ENCODE assay signal across 8 cellular contexts in the genomic region with DNA sequence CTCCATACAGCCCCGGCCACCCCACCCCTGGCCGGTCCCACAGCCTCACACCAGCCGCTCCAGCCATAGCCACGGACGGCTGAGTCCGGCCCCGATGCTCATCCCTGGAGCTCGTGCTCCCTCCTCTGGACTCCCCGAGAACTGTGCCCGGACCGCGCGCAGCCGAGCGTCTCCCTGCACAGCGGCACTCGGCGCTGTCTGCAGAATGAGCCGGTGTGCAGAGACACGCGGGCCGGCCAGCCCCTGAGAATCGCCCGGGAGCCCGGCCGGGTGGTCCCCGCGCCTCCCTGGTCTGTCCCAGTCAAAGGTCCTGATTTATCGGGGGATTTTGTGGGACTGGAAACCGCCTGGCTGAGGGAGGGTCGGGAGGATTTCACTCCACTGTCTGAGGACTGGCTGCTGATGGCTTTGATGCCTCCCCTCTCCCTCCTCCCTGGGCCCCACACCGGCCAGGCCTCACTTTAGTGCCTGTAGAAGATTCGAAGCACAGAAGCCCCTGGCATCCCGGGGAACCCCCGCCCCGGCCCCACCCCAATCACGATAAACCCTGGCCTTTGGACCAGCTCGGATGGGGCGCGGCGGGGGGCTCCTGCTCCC.
DNase-seq lines count a peak whose midpoint lies in the region; ATAC-seq, FAIRE-seq and TF ChIP-seq lines count a peak whose summit lies in the region.

No MANE protein-coding gene starts in this region.

- H2BK120ac ChIP-seq in H9 (ENCODE audit: low read depth, low read length, poor library complexity, severe bottlenecking), result no peak overlapping the region

- H3K56ac ChIP-seq in H9 (ENCODE audit: insufficient read length, low read depth, low read length), result no peak overlapping the region

- H2AFZ ChIP-seq in H9 (ENCODE audit: low read length), result no peak overlapping the region

- no peak overlapping the region for H2BK12ac ChIP-seq in H9 (ENCODE audit: insufficient read length, low read depth, low read length)

- no peak overlapping the region for H2BK5ac ChIP-seq in H9 (ENCODE audit: insufficient read length, low read length)

- no peak overlapping the region for H4K5ac ChIP-seq in H9 (ENCODE audit: insufficient read length, low read depth, low read length)

- peaks cover 71 to 73% (median 72%) of the 10 kb centered on the region in 3 donors for H3K27me3 Mint-ChIP-seq in CD14-positive monocyte (ENCODE audit: low read depth in 3 of 3)
- H3K27me3 Mint-ChIP-seq in H9 (ENCODE audit: low read depth), result peaks cover 72% of the 10 kb centered on the region
- H3K27me3 Mint-ChIP-seq in nephron progenitor cell (ENCODE audit: low read depth, poor library complexity), result peaks cover 94% of the 10 kb centered on the region

- no CpG with 5 or more reads among the region's 41 CpGs for WGBS in H9 (ENCODE audit: extremely low coverage, insufficient read length, low lambda C conversion rate)

- H2BK15ac ChIP-seq in H9 (ENCODE audit: low read depth, low read length), result no peak overlapping the region; the same call in 1 of the 2 replicates

- H4K20me1 ChIP-seq in H9 (ENCODE audit: control insufficient read depth, insufficient read depth, insufficient read length), result no peaks in the 10 kb centered on the region

- no peaks in the 10 kb centered on the region; the same call in 1 of the 2 replicates for H3K27me3 ChIP-seq in H9 (ENCODE audit: insufficient read depth, low read length)

- H3K9me3 Mint-ChIP-seq in CD14-positive monocyte (peaks cover 0 to 13% (median 5%) of the 10 kb centered on the region in 7 donors), H9 (no peaks in the 10 kb centered on the region), nephron progenitor cell (no peaks in the 10 kb centered on the region)

- H3K4me1 ChIP-seq in H9 (ENCODE audit: insufficient read depth, low read length), result no peaks in the 10 kb centered on the region

- no peak for FAIRE-seq in RCC 7860 (lab: Jason Lieb, UNC)

- no peak overlapping the region for H2AK5ac ChIP-seq in H9 (ENCODE audit: insufficient read length, low read length)

- H3K79me2 ChIP-seq in H9 (ENCODE audit: insufficient read depth, low read length), result no peaks in the 10 kb centered on the region

- H3K9me3 ChIP-seq in H9 (ENCODE audit: control insufficient read depth, low read depth, low read length), result no peaks in the 10 kb centered on the region

- H3K14ac ChIP-seq in H9 (ENCODE audit: insufficient read depth, low read length), result no peak overlapping the region

- no peak overlapping the region for H3K4me2 ChIP-seq in H9 (ENCODE audit: insufficient read depth, insufficient read length, low read length)

- peak overlapping the region; percentile 47 to 73 for H3K4me3 Mint-ChIP-seq in CD14-positive monocyte
- peak overlapping the region in 1 of 2 experiments; percentile 59; a peak in 1 of 5 replicates for H3K4me3 Mint-ChIP-seq in H9
- no peak overlapping the region for H3K4me3 Mint-ChIP-seq in nephron progenitor cell

- no peak overlapping the region for H4K91ac ChIP-seq in H9 (ENCODE audit: insufficient read length, low read depth, low read length)

- H3K79me1 ChIP-seq in H9 (ENCODE audit: insufficient read depth, low read depth, low read length, poor library complexity, severe bottlenecking), result no peaks in the 10 kb centered on the region

- H3K27ac Mint-ChIP-seq in CD14-positive monocyte, result no peak overlapping the region
- no peak overlapping the region for H3K27ac Mint-ChIP-seq in H9
- H3K27ac Mint-ChIP-seq in nephron progenitor cell, result no peak overlapping the region

- H3K4me1 Mint-ChIP-seq in CD14-positive monocyte, result peaks cover 8% of the 10 kb centered on the region
- H3K4me1 Mint-ChIP-seq in H9, result peaks cover 4 to 6% of the 10 kb centered on the region in 2 experiments; a peak in 3 of 4 replicates
- no peaks in the 10 kb centered on the region for H3K4me1 Mint-ChIP-seq in nephron progenitor cell

- no peak overlapping the region for H3K18ac ChIP-seq in H9 (ENCODE audit: insufficient read length, low read depth, low read length)

- peak; percentile 84 for ATAC-seq in esophagus mucosa
- ATAC-seq in stimulated activated naive CD8-positive, alpha-beta T cell treated with anti-CD3 and anti-CD28 coated beads, Interleukin-15, Interleukin-2, amounts not matched to agents 100 U/mL and 50 U/mL, for 24 hours, result peak; percentile 89

- TF ChIP-seq CTCF in CD14-positive monocyte (IDR thresholded peaks at IDR 0.05), result peak; percentile 50
- TF ChIP-seq CTCF in H9 (conservative IDR thresholded peaks at IDR 0.05), result peak; percentile 94
- TF ChIP-seq CTCF in nephron progenitor cell (IDR thresholded peaks at IDR 0.05), result peak; percentile 84

- no peak overlapping the region for H4K8ac ChIP-seq in H9 (replicated peaks; ENCODE audit: insufficient read length, low read depth, low read length)

- H3K9ac ChIP-seq in H9 (ENCODE audit: extremely low read depth, insufficient read length, low read length), result no peak overlapping the region

- no peak overlapping the region for H2BK20ac ChIP-seq in H9 (ENCODE audit: low read depth, low read length, poor library complexity, severe bottlenecking)

- H3K27ac ChIP-seq in H9 (ENCODE audit: insufficient read length, low read depth, low read length), result no peak overlapping the region

- no peak overlapping the region for H3K23ac ChIP-seq in H9 (ENCODE audit: insufficient read length, low read depth, low read length)

- no peak overlapping the region for H3K4ac ChIP-seq in H9 (ENCODE audit: low read depth, low read length)

- no peaks in the 10 kb centered on the region for H3K23me2 ChIP-seq in H9 (ENCODE audit: insufficient read length, low read depth, low read length, poor library complexity, severe bottlenecking)

- H3K36me3 Mint-ChIP-seq in CD14-positive monocyte (no peaks in the 10 kb centered on the region), H9 (ENCODE audit: insufficient read depth in 1 of 3, low read depth in 3 of 3) (no peaks in the 10 kb centered on the region), nephron progenitor cell (ENCODE audit: low read depth) (no peaks in the 10 kb centered on the region)

- DNase-seq in CD14-positive monocyte (ENCODE audit: low spot score) (no peak), H9 (peak; percentile 83), NCI-H774 (lab: John Stamatoyannopoulos, UW) (peak; percentile 16), nephron progenitor cell (peak; percentile 89), RCC 7860 (ENCODE audit: low spot score) (no peak)
- peak; percentile 88 for DNase-seq in activated CD8-positive, alpha-beta memory T cell treated with anti-CD3 and anti-CD28 coated beads, Interleukin-2, amount 50 U/mL, for 48 hours
- peak; percentile 84 for DNase-seq in stimulated activated naive CD8-positive, alpha-beta T cell treated with anti-CD3 and anti-CD28 coated beads, Interleukin-15, Interleukin-2, amounts not matched to agents 100 U/mL and 50 U/mL, for 24 hours

- intact Hi-C loops in CD14-positive monocyte (cut with micrococcal nuclease), result no loop called here

- H3T11ph ChIP-seq in H9 (ENCODE audit: low read length), result no peak overlapping the region

Comparison
In these comparisons a context has a peak if more than half of its experiments do, and no peak if none do; other contexts are left out.
1. DNase-seq: peak in H9 (single experiment), NCI-H774 (single experiment), activated CD8-positive, alpha-beta memory T cell treated with anti-CD3 and anti-CD28 coated beads, Interleukin-2, amount 50 U/mL, for 48 hours (single experiment), nephron progenitor cell (single experiment) and stimulated activated naive CD8-positive, alpha-beta T cell treated with anti-CD3 and anti-CD28 coated beads, Interleukin-15, Interleukin-2, amounts not matched to agents 100 U/mL and 50 U/mL, for 24 hours (single experiment); none in CD14-positive monocyte (single experiment) and RCC 7860 (single experiment).
2. Peak in every context shown above with its lines, with median percentiles within 50 percentile points of each other: CTCF ChIP-seq.